17 cellular contexts compared by ENCODE assay signal in the genomic region with DNA sequence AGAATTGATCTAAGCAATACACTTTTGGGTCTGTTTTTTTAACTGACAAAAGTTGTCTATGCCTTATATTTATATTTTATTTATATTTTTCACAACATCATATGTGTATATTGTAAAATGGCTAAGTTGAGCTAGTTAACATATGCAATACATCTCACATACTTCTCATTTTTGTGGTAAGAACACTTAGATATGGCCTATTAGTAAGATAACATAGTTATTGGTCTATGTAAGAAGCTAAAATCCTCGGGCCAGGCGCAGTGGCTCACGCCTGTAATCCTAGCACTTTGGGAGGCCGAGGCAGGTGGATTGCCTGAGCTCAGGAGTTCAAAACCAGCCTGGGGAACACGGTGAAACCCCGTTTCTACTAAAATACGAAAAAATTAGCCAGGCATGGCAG.
DNase-seq lines count a peak whose midpoint lies in the region; TF ChIP-seq lines count a peak whose summit lies in the region.
"Had no signal": no experiment of that assay in that cellular context is flagged by ENCODE, and none has a peak within 500 bp of the region (broad histone marks: within the 10 kb centered on the region; RNA-seq: fewer than 3 reads in every experiment).

No MANE protein-coding gene starts in this region.

- no peak overlapping the region for H3K23ac ChIP-seq in mesenchymal stem cell (ENCODE audit: low read length in 2 of 2)

- no peak overlapping the region for H3K14ac ChIP-seq in mesenchymal stem cell (ENCODE audit: low read length in 2 of 2)

- H3K27me3 ChIP-seq in adipocyte (replicated peaks; ENCODE audit: control insufficient read depth, insufficient read depth, low read length) (peaks cover 7% of the 10 kb centered on the region), brain microvascular endothelial cell (replicated peaks) (no peaks in the 10 kb centered on the region), mesenchymal stem cell (ENCODE audit: control insufficient read depth in 1 of 2, insufficient read depth in 1 of 2, low read length in 2 of 2) (no peaks in the 10 kb centered on the region)
- H3K27me3 ChIP-seq: BE2C had no signal

- H3K4me1 Mint-ChIP-seq in progenitor cell of endocrine pancreas (ENCODE audit: low read depth): peaks cover 7% of the 10 kb centered on the region

- no peak overlapping the region for H3K4ac ChIP-seq in mesenchymal stem cell (ENCODE audit: low read depth in 1 of 2, low read length in 2 of 2)

- DNase-seq in adipocyte (ENCODE audit: low read depth) (peak; percentile 35), brain microvascular endothelial cell (peak; percentile 8), mesenchymal stem cell (peak; percentile 22), NCI-H69 (lab: John Stamatoyannopoulos, UW) (no peak), progenitor cell of endocrine pancreas (ENCODE audit: low spot score, unreplicated experiment) (no peak)
- DNase-seq in activated CD4-positive, alpha-beta T cell treated with anti-CD3 and anti-CD28 coated beads, Interleukin-2, amount 50 U/mL, for 4 hours: no peak
- DNase-seq: ACHN; BE2C; C1 segment of cervical spinal cord; CD4-positive, CD25-positive, alpha-beta regulatory T cell; CD8-positive, alpha-beta memory T cell; COR-L47; DMS 273 treated with DMSO at 0.1 percent for 48 hours; DMS53; DND-41; GM23248 had no signal

- no peak overlapping the region for H2AK5ac ChIP-seq in mesenchymal stem cell (ENCODE audit: low read length, severe bottlenecking)

- no peak overlapping the region for H2BK12ac ChIP-seq in mesenchymal stem cell (ENCODE audit: low read length in 2 of 2)

- H3K4me3 ChIP-seq in adipocyte (ENCODE audit: low read length) (no peak overlapping the region), brain microvascular endothelial cell (ENCODE audit: low read depth, low read length) (no peak overlapping the region), mesenchymal stem cell (ENCODE audit: insufficient read depth in 1 of 2, low read depth in 1 of 2, low read length in 2 of 2) (no peak overlapping the region)
- H3K4me3 ChIP-seq: GM23248, HAP-1 had no signal

- TF ChIP-seq CTCF in brain microvascular endothelial cell (IDR thresholded peaks at IDR 0.05; ENCODE audit: low read depth, low read length, missing control alignments) (no peak), progenitor cell of endocrine pancreas (IDR thresholded peaks at IDR 0.05; ENCODE audit: unreplicated experiment) (no peak)

- H3K9me3 Mint-ChIP-seq in progenitor cell of endocrine pancreas (ENCODE audit: low read depth): no peaks in the 10 kb centered on the region
- H3K9me3 Mint-ChIP-seq: CD8-positive, alpha-beta memory T cell had no signal

- H3K4me2 ChIP-seq in mesenchymal stem cell (ENCODE audit: low read length, poor library complexity, severe bottlenecking): no peak overlapping the region

- 67% methylated on average over 7 of the region's 7 CpGs for WGBS in mesenchymal stem cell

- H3K27me3 Mint-ChIP-seq in progenitor cell of endocrine pancreas: no peaks in the 10 kb centered on the region
- H3K27me3 Mint-ChIP-seq: CD4-positive, CD25-positive, alpha-beta regulatory T cell; CD8-positive, alpha-beta memory T cell had no signal

- no peak overlapping the region for H3K4me3 Mint-ChIP-seq in progenitor cell of endocrine pancreas (ENCODE audit: low read depth)
- H3K4me3 Mint-ChIP-seq: CD4-positive, CD25-positive, alpha-beta regulatory T cell; CD8-positive, alpha-beta memory T cell had no signal

- no peak overlapping the region for H2BK5ac ChIP-seq in mesenchymal stem cell (ENCODE audit: low read depth, low read length, poor library complexity, severe bottlenecking)

- H3K18ac ChIP-seq in mesenchymal stem cell (ENCODE audit: low read depth in 1 of 2, low read length in 2 of 2): no peak overlapping the region

- H3K4me1 ChIP-seq in adipocyte (ENCODE audit: control insufficient read depth, insufficient read depth, low read length): peaks cover 25% of the 10 kb centered on the region
- peaks cover 1% of the 10 kb centered on the region for H3K4me1 ChIP-seq in mesenchymal stem cell (ENCODE audit: control insufficient read depth, insufficient read depth, low read depth, low read length)
- H3K4me1 ChIP-seq: HAP-1 had no signal

- H3K9ac ChIP-seq in adipocyte (ENCODE audit: low read length) (no peak overlapping the region), mesenchymal stem cell (ENCODE audit: low read length) (no peak overlapping the region)
- H3K9ac ChIP-seq: GM23248 had no signal

- no peak overlapping the region for H4K91ac ChIP-seq in mesenchymal stem cell (ENCODE audit: low read length)

- no peak overlapping the region for H2BK120ac ChIP-seq in mesenchymal stem cell (ENCODE audit: low read depth, low read length)

- H3K9me3 ChIP-seq in adipocyte (ENCODE audit: control insufficient read depth, low read length): no peaks in the 10 kb centered on the region
- H3K9me3 ChIP-seq in mesenchymal stem cell (ENCODE audit: control insufficient read depth, low read length): no peaks in the 10 kb centered on the region
- H3K9me3 ChIP-seq: BE2C, HAP-1 had no signal

- no peak overlapping the region for H2AFZ ChIP-seq in mesenchymal stem cell (ENCODE audit: low read depth, low read length)
- H2AFZ ChIP-seq: GM23248 had no signal

- H2BK15ac ChIP-seq in mesenchymal stem cell (ENCODE audit: low read depth, poor library complexity, severe bottlenecking): no peak overlapping the region

- no peak overlapping the region for H3K27ac Mint-ChIP-seq in progenitor cell of endocrine pancreas
- H3K27ac Mint-ChIP-seq: CD4-positive, CD25-positive, alpha-beta regulatory T cell had no signal

- H3K36me3 ChIP-seq in adipocyte (ENCODE audit: control insufficient read depth, insufficient read depth, low read length, severe bottlenecking) (no peaks in the 10 kb centered on the region), brain microvascular endothelial cell (replicated peaks) (no peaks in the 10 kb centered on the region), mesenchymal stem cell (ENCODE audit: control insufficient read depth in 1 of 2, insufficient read depth in 2 of 2, low read depth in 1 of 2, low read length in 2 of 2) (no peaks in the 10 kb centered on the region)
- H3K36me3 ChIP-seq: BE2C, HAP-1 had no signal

- H3K79me1 ChIP-seq in mesenchymal stem cell (replicated peaks; ENCODE audit: low read length, poor library complexity, severe bottlenecking): no peaks in the 10 kb centered on the region

- no peak overlapping the region for H4K8ac ChIP-seq in mesenchymal stem cell (ENCODE audit: low read length)

- in situ Hi-C loops in brain microvascular endothelial cell (cut with HindIII; ENCODE audit: low pct_ligation_motif_present, low sequenced_read_pairs): no loop called here

- H3K27ac ChIP-seq in brain microvascular endothelial cell (no peak overlapping the region), mesenchymal stem cell (ENCODE audit: low read length, poor library complexity, severe bottlenecking) (no peak overlapping the region)
- H3K27ac ChIP-seq: GM23248 had no signal

- no peaks in the 10 kb centered on the region for H3K36me3 Mint-ChIP-seq in progenitor cell of endocrine pancreas (ENCODE audit: insufficient read depth)
- H3K36me3 Mint-ChIP-seq: CD4-positive, CD25-positive, alpha-beta regulatory T cell had no signal

Comparison
In these comparisons a context has a peak if more than half of its experiments do, and no peak if none do; other contexts are left out.
1. DNase-seq: peak in adipocyte (single experiment), brain microvascular endothelial cell (single experiment) and mesenchymal stem cell (single experiment); none in activated CD4-positive, alpha-beta T cell treated with anti-CD3 and anti-CD28 coated beads, Interleukin-2, amount 50 U/mL, for 4 hours (0 of 2), NCI-H69 (single experiment) and progenitor cell of endocrine pancreas (single experiment).